21 cellular contexts compared by ENCODE assay signal in genomic region chr10:93911865-93912264, GRCh38.
"Had no signal": no experiment of that assay in that cellular context is flagged by ENCODE, and none has a peak within 500 bp of the region (broad histone marks: within the 10 kb centered on the region; RNA-seq: fewer than 3 reads in every experiment).

No MANE protein-coding gene starts in this region.

- H3K4me3 ChIP-seq: heart right ventricle, left lung, lower lobe of right lung, ovary, sigmoid colon, thoracic aorta had no signal

- H3K4me1 ChIP-seq: foreskin keratinocyte, left lung, lower lobe of right lung had no signal

- H3K9me3 ChIP-seq: heart right ventricle, left lung, lower lobe of right lung, ovary, sigmoid colon, thoracic aorta had no signal

- H3K36me3 ChIP-seq: left lung, lower lobe of right lung, ovary, thoracic aorta had no signal

- H3K27me3 ChIP-seq: foreskin keratinocyte, heart right ventricle, left lung, ovary, sigmoid colon had no signal

- DNase-seq: activated B cell treated with CpG ODN at 0.5 μM for 24 hours; activated CD4-positive, alpha-beta T cell treated with anti-CD3 and anti-CD28 coated beads for 36 hours; activated CD8-positive, alpha-beta memory T cell treated with anti-CD3 and anti-CD28 coated beads, Interleukin-2, amount 10 ng/mL, durations not matched to agents 7 days and 5 days; activated CD8-positive, alpha-beta T cell treated with anti-CD3 and anti-CD28 coated beads, Interleukin-2, amount 10 ng/mL, durations not matched to agents 7 days and 5 days; activated naive CD4-positive, alpha-beta T cell; activated T-cell treated with anti-CD3 and anti-CD28 coated beads, Interleukin-2, amount 50 U/mL, for 48 hours; anterior cingulate cortex; effector memory CD8-positive, alpha-beta T cell; foreskin keratinocyte; heart right ventricle; left lung; lower lobe of right lung; mesendoderm; ovary; retina; sigmoid colon; small intestine; stimulated activated CD4-positive, alpha-beta T cell treated with anti-CD3 and anti-CD28 coated beads, Interleukin-4, amount 100 ng/mL, for 24 hours; T-helper 2 cell; trophoblast cell had no signal

- H3K27ac ChIP-seq: foreskin keratinocyte, heart right ventricle, left lung, lower lobe of right lung, ovary, sigmoid colon, thoracic aorta had no signal
